ENCODE assay signal across 10 cellular contexts in genomic region chr2:180707867-180708205, GRCh38.
DNase-seq lines count a peak whose midpoint lies in the region; ATAC-seq, FAIRE-seq and TF ChIP-seq lines count a peak whose summit lies in the region.
"Had no signal": no experiment of that assay in that cellular context is flagged by ENCODE, and none has a peak within 500 bp of the region (broad histone marks: within the 10 kb centered on the region; RNA-seq: fewer than 3 reads in every experiment).

No MANE protein-coding gene starts in this region.

- H3K4me2 ChIP-seq in HCT116 (ENCODE audit: low read length) = peak overlapping the region; percentile 12; the same call in 1 of the 2 replicates

- no peak for TF ChIP-seq RAD21 in HCT116 (IDR thresholded peaks at IDR 0.05; ENCODE audit: low read depth)

- H2AFZ ChIP-seq in HCT116 (ENCODE audit: low read depth, low read length, poor library complexity, severe bottlenecking) = peak overlapping the region; percentile 48

- H3K4me3 ChIP-seq in HCT116 (replicated peaks in 1 of 2; ENCODE audit: low read depth in 1 of 2, low read length in 2 of 2) (no peak overlapping the region), small intestine (ENCODE audit: low read depth in 1 of 2, low read length in 2 of 2) (no peak overlapping the region)

- H3K27me3 ChIP-seq in HCT116 (ENCODE audit: insufficient read depth, low read length) = no peaks in the 10 kb centered on the region
- H3K27me3 ChIP-seq in small intestine (ENCODE audit: control insufficient read depth in 2 of 2, insufficient read depth in 2 of 2, low read length in 2 of 2) = no peaks in the 10 kb centered on the region

- H3K9me2 ChIP-seq in HCT116 (ENCODE audit: insufficient read depth) = peaks cover 4% of the 10 kb centered on the region; the same call in 1 of the 2 replicates

- no peaks in the 10 kb centered on the region for H4K20me1 ChIP-seq in HCT116 (ENCODE audit: insufficient read depth)

- H3K36me3 ChIP-seq in HCT116 (ENCODE audit: control insufficient read depth in 1 of 2, insufficient read depth in 2 of 2, low read length in 2 of 2) (no peaks in the 10 kb centered on the region), small intestine (ENCODE audit: control insufficient read depth in 2 of 2, insufficient read depth in 2 of 2, low read length in 2 of 2) (no peaks in the 10 kb centered on the region)

- H3K27ac ChIP-seq in HCT116 (ENCODE audit: low read depth, low read length) (no peak overlapping the region), small intestine (ENCODE audit: low read depth in 1 of 2, low read length in 1 of 2) (no peak overlapping the region)

- DNase-seq in HCT116 (ENCODE audit: low read depth, low spot score) (peak; percentile 16), NCI-H345 treated with DMSO at 0.1 percent for 48 hours (lab: John Stamatoyannopoulos, UW; ENCODE audit: unreplicated experiment) (peak; percentile 71), cerebellar cortex (ENCODE audit: low spot score) (peak; percentile 6), small intestine (peak; percentile 65), HEK293T (ENCODE audit: extremely low spot score) (no peak)
- DNase-seq: activated T-cell treated with anti-CD3 and anti-CD28 coated beads, Interleukin-2, amount 50 U/mL, for 1 hour; NCI-H2029; stimulated activated CD4-positive, alpha-beta T cell treated with anti-CD3 and anti-CD28 coated beads, Interleukin-4, amount 100 ng/mL, for 24 hours had no signal

- ATAC-seq in HCT116 (peak; percentile 38; the same call in 1 of the 2 replicates), GM18867 (IDR thresholded peaks at IDR 0.05; ENCODE audit: unreplicated experiment) (no peak), GM18870 (IDR thresholded peaks at IDR 0.05; ENCODE audit: unreplicated experiment) (no peak)

- no peak for FAIRE-seq in small intestine (lab: Jason Lieb, UNC)

- BruUV-seq in HCT116 (replicated peaks; lab: Mats Ljungman, UMichigan) = no TSS peak

- no peak for TF ChIP-seq POLR2A in HCT116 (IDR thresholded peaks at IDR 0.05; ENCODE audit: borderline replicate concordance, extremely low read depth, insufficient read depth, insufficient read length)

- intact Hi-C loops in HCT116 (cut with micrococcal nuclease) = no loop called here

- no peak overlapping the region for H3K9ac ChIP-seq in HCT116 (ENCODE audit: low read length)

- POLR2A ChIA-PET in HCT116 (lab: Charles Lee) (no interaction called here), HEK293T (lab: Yijun Ruan, JAX) (no interaction called here)

- RAD21 ChIA-PET in HCT116 (lab: Charles Lee; ENCODE audit: low non-redundant PET in 1 of 2, low total read pairs in 2 of 2, uncharacterized antibody in 2 of 2, unreplicated experiment in 2 of 2) = no interaction called here

- no peaks in the 10 kb centered on the region for H3K79me2 ChIP-seq in HCT116 (ENCODE audit: insufficient read depth, low read length)

- H3K4me1 ChIP-seq in HCT116 (ENCODE audit: control insufficient read depth in 1 of 2, insufficient read depth in 2 of 2, low read length in 2 of 2) (peaks cover 0 to 7% of the 10 kb centered on the region in 2 experiments; a peak in 2 of 4 replicates), small intestine (ENCODE audit: control insufficient read depth in 2 of 2, insufficient read depth in 1 of 2, low read depth in 1 of 2, low read length in 1 of 2) (no peaks in the 10 kb centered on the region)

- CTCF ChIA-PET in HCT116 (lab: Charles Lee) = no interaction called here
- CTCF ChIA-PET in HEK293T (lab: Yijun Ruan, JAX) = no interaction called here

- H3K9me3 ChIP-seq in HCT116 (ENCODE audit: control insufficient read depth in 1 of 2, insufficient read depth in 1 of 2, low read depth in 1 of 2, low read length in 2 of 2) = no peaks in the 10 kb centered on the region; a peak in 2 of 4 replicates
- H3K9me3 ChIP-seq in small intestine (ENCODE audit: control insufficient read depth, low read depth) = no peaks in the 10 kb centered on the region

- no peak for TF ChIP-seq CTCF in HCT116 (IDR thresholded peaks at IDR 0.05 in 2 of 3, conservative IDR thresholded peaks at IDR 0.05 in 1 of 3; ENCODE audit: borderline replicate concordance in 1 of 3, insufficient read depth in 1 of 3, low read depth in 2 of 3, low read length in 2 of 3)

TF ChIP-seq in HCT116, 20 proteins besides CTCF, POLR2A, EP300 and RAD21 (continues in another document):
- TF ChIP-seq EZH2 (IDR thresholded peaks at IDR 0.05) = no peak
- TF ChIP-seq REST (IDR thresholded peaks at IDR 0.05; ENCODE audit: low read depth) = no peak
- TF ChIP-seq TCF7L2 (IDR thresholded peaks at IDR 0.05; ENCODE audit: borderline replicate concordance, extremely low read depth, insufficient read depth, insufficient read length) = no peak
- TF ChIP-seq EGR1 (IDR thresholded peaks at IDR 0.05; ENCODE audit: low read depth) = no peak
- no peak for TF ChIP-seq FOSL1 (IDR thresholded peaks at IDR 0.05; ENCODE audit: low read depth)
- 0 out of 2 replicates have a peak, but pooled peaks have one; percentile 14 for TF ChIP-seq JUND (IDR thresholded peaks at IDR 0.05)
- no peak for TF ChIP-seq YY1 (IDR thresholded peaks at IDR 0.05; ENCODE audit: extremely low read depth, insufficient replicate concordance, low read depth, low read length)
- TF ChIP-seq ZFX (IDR thresholded peaks at IDR 0.05) = no peak
- TF ChIP-seq, protein P1, sequence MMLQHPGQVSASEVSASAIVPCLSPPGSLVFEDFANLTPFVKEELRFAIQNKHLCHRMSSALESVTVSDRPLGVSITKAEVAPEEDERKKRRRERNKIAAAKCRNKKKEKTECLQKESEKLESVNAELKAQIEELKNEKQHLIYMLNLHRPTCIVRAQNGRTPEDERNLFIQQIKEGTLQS (IDR thresholded peaks at IDR 0.05) = no peak

TF ChIP-seq in HEK293T, 16 proteins besides CTCF, POLR2A, EP300 and RAD21:
- TF ChIP-seq FOXA1 (IDR thresholded peaks at IDR 0.05) = no peak
- no peak for TF ChIP-seq ARNT (IDR thresholded peaks at IDR 0.05)
- TF ChIP-seq ELF4 (IDR thresholded peaks at IDR 0.05) = no peak
- TF ChIP-seq BHLHE40 (IDR thresholded peaks at IDR 0.05; ENCODE audit: borderline replicate concordance) = no peak
- no peak for TF ChIP-seq SUZ12 (IDR thresholded peaks at IDR 0.05)
- TF ChIP-seq LEF1 (IDR thresholded peaks at IDR 0.05; ENCODE audit: borderline replicate concordance) = no peak
- no peak for TF ChIP-seq CTBP1 (IDR thresholded peaks at IDR 0.05; ENCODE audit: borderline replicate concordance)
- TF ChIP-seq NFRKB (IDR thresholded peaks at IDR 0.05) = no peak
- TF ChIP-seq SP1 (IDR thresholded peaks at IDR 0.05) = no peak
- no peak for TF ChIP-seq TARDBP (IDR thresholded peaks at IDR 0.05)
